In genomic region chr9:95924955-95925354, GRCh38 we compare ENCODE assay signal across 16 cellular contexts. TPM values are rescaled to one million over a fixed set of nuclear protein-coding genes. Genes with fewer than 3 reads are reported as not detected.
DNase-seq lines count a peak whose midpoint lies in the region; ATAC-seq and TF ChIP-seq lines count a peak whose summit lies in the region.
"Had no signal": no experiment of that assay in that cellular context is flagged by ENCODE, and none has a peak within 500 bp of the region (broad histone marks: within the 10 kb centered on the region; RNA-seq: fewer than 3 reads in every experiment).

No MANE protein-coding gene starts in this region.

- H4K20me1 ChIP-seq in hepatocyte (ENCODE audit: insufficient read depth, poor library complexity, severe bottlenecking), result no peaks in the 10 kb centered on the region
- H4K20me1 ChIP-seq: BLaER1 treated with 17β-estradiol and CSF1 and Interleukin-3, amounts not matched to agents 10 nM and 100 nM had no signal

- H3K9me3 ChIP-seq in Caco-2, result no peaks in the 10 kb centered on the region
- H3K9me3 ChIP-seq in HUES48 (ENCODE audit: control insufficient read depth, insufficient read depth, low read length), result peaks cover 22% of the 10 kb centered on the region
- no peaks in the 10 kb centered on the region for H3K9me3 ChIP-seq in hepatocyte (ENCODE audit: low read depth)
- H3K9me3 ChIP-seq in transverse colon, result no peaks in the 10 kb centered on the region
- H3K9me3 ChIP-seq: BLaER1 treated with 17β-estradiol and CSF1 and Interleukin-3, amounts not matched to agents 10 nM and 100 nM had no signal

- H3K27me3 Mint-ChIP-seq in Caco-2 (ENCODE audit: insufficient read depth, unreplicated experiment), result no peaks in the 10 kb centered on the region
- H3K27me3 Mint-ChIP-seq: CD4-positive, CD25-positive, alpha-beta regulatory T cell; IgD-negative memory B cell had no signal

- in situ Hi-C loops in transverse colon (cut with MboI; ENCODE audit: low pct_ligation_motif_present in 1 of 4, low pct_unique_long_range_greater_than_20kb in 1 of 4, low sequenced_read_pairs in 3 of 4), result no loop called here

- intact Hi-C loops in Caco-2 (cut with micrococcal nuclease; ENCODE audit: unreplicated experiment), result no loop called here
- intact Hi-C loops in transverse colon (cut with DNase I; ENCODE audit: low total_unique reads), result no loop called here

- no peak for ATAC-seq in GM18858 (IDR thresholded peaks at IDR 0.05; ENCODE audit: unreplicated experiment)
- ATAC-seq: HCT116 had no signal

- peaks cover 25% of the 10 kb centered on the region for H3K4me1 ChIP-seq in Caco-2
- peaks cover 9% of the 10 kb centered on the region for H3K4me1 ChIP-seq in HUES48 (ENCODE audit: control insufficient read depth, insufficient read depth, low read length)
- H3K4me1 ChIP-seq in hepatocyte (ENCODE audit: insufficient read depth), result peaks cover 6% of the 10 kb centered on the region
- peaks cover 0 to 15% (median 2%) of the 10 kb centered on the region in 4 donors for H3K4me1 ChIP-seq in transverse colon

- H3K9me2 ChIP-seq in hepatocyte (replicated peaks; ENCODE audit: insufficient read depth), result no peaks in the 10 kb centered on the region

- no peak overlapping the region for H2AFZ ChIP-seq in hepatocyte

- H3K4me2 ChIP-seq in hepatocyte, result no peak overlapping the region
- H3K4me2 ChIP-seq: BLaER1 treated with 17β-estradiol and CSF1 and Interleukin-3, amounts not matched to agents 10 nM and 100 nM; KMS-11 had no signal

- no peaks in the 10 kb centered on the region for H3K36me3 ChIP-seq in Caco-2 (ENCODE audit: control insufficient read depth, insufficient read depth, low read length)
- H3K36me3 ChIP-seq in HUES48 (ENCODE audit: control insufficient read depth, insufficient read depth, low read length), result peaks cover 81% of the 10 kb centered on the region
- no peaks in the 10 kb centered on the region for H3K36me3 ChIP-seq in hepatocyte (replicated peaks; ENCODE audit: insufficient read depth, low read depth)
- peaks cover 0 to 46% (median 8%) of the 10 kb centered on the region in 4 donors for H3K36me3 ChIP-seq in transverse colon

- peaks cover 11% of the 10 kb centered on the region for H3K4me1 Mint-ChIP-seq in Caco-2 (ENCODE audit: low read depth, unreplicated experiment)
- H3K4me1 Mint-ChIP-seq: IgD-negative memory B cell had no signal

- POLR2A ChIA-PET in Caco-2 (lab: Charles Lee), result no interaction called here

- no peak for TF ChIP-seq POLR2A in transverse colon (IDR thresholded peaks at IDR 0.05)

- BruUV-seq in Caco-2 (replicated peaks; lab: Mats Ljungman, UMichigan), result no TSS peak

- no peak overlapping the region for H3K4me3 ChIP-seq in Caco-2 (ENCODE audit: low read depth, low read length)
- no peak overlapping the region for H3K4me3 ChIP-seq in HUES48 (ENCODE audit: low read depth, low read length)
- no peak overlapping the region for H3K4me3 ChIP-seq in hepatocyte
- H3K4me3 ChIP-seq in transverse colon, result no peak overlapping the region
- H3K4me3 ChIP-seq: BLaER1 treated with 17β-estradiol and CSF1 and Interleukin-3, amounts not matched to agents 10 nM and 100 nM had no signal

- H3K27me3 ChIP-seq in Caco-2 (replicated peaks; ENCODE audit: control insufficient read depth, insufficient read depth, low read length), result no peaks in the 10 kb centered on the region
- no peaks in the 10 kb centered on the region for H3K27me3 ChIP-seq in HUES48 (ENCODE audit: control insufficient read depth, insufficient read depth, low read length)
- no peaks in the 10 kb centered on the region for H3K27me3 ChIP-seq in hepatocyte
- no peaks in the 10 kb centered on the region for H3K27me3 ChIP-seq in transverse colon
- H3K27me3 ChIP-seq: BLaER1 treated with 17β-estradiol and CSF1 and Interleukin-3, amounts not matched to agents 10 nM and 100 nM had no signal

- H3K27ac Mint-ChIP-seq in Caco-2 (ENCODE audit: unreplicated experiment), result no peak overlapping the region
- H3K27ac Mint-ChIP-seq: CD4-positive, CD25-positive, alpha-beta regulatory T cell; IgD-negative memory B cell had no signal

- H3K9me3 Mint-ChIP-seq in Caco-2 (ENCODE audit: unreplicated experiment), result no peaks in the 10 kb centered on the region
- H3K9me3 Mint-ChIP-seq: CD4-positive, CD25-positive, alpha-beta regulatory T cell; IgD-negative memory B cell had no signal

- WGBS in hepatocyte (ENCODE audit: low lambda C conversion rate, missing lambda C conversion rate), result 70% methylated on average over 1 of the region's 1 CpG
- WGBS in transverse colon (ENCODE audit: low coverage in 1 of 2), 2 donors, result 74 to 86% methylated on average over 1 of the region's 1 CpG

- peaks cover 30% of the 10 kb centered on the region for H3K36me3 Mint-ChIP-seq in Caco-2 (ENCODE audit: insufficient read depth, unreplicated experiment)

- TF ChIP-seq EP300 in transverse colon (IDR thresholded peaks at IDR 0.05; ENCODE audit: low read depth), result no peak

- no peak overlapping the region for H3K9ac ChIP-seq in HUES48 (ENCODE audit: low read depth, low read length)
- H3K9ac ChIP-seq: BLaER1 treated with 17β-estradiol and CSF1 and Interleukin-3, amounts not matched to agents 10 nM and 100 nM; KMS-11 had no signal

- DNase-seq in Caco-2, result peak; percentile 45 to 49
- peak; percentile 25 for DNase-seq in hepatocyte (ENCODE audit: low spot score)
- peak; percentile 8 for DNase-seq in transverse colon
- DNase-seq in activated T-cell treated with anti-CD3 and anti-CD28 coated beads, Interleukin-2, amount 50 U/mL, for 48 hours, result no peak
- DNase-seq in NCI-H748 treated with DMSO at 0.1 percent for 48 hours (lab: John Stamatoyannopoulos, UW), result no peak
- DNase-seq: 8988T; AML-193; Calu3; CD4-positive, CD25-positive, alpha-beta regulatory T cell; DMS 273 treated with DMSO at 0.1 percent for 48 hours had no signal

- no peak overlapping the region for H3K4me3 Mint-ChIP-seq in Caco-2 (ENCODE audit: unreplicated experiment)
- H3K4me3 Mint-ChIP-seq: IgD-negative memory B cell had no signal

- H3K27ac ChIP-seq in HUES48 (ENCODE audit: low read depth, low read length), result peak overlapping the region; percentile 39
- peak overlapping the region; percentile 47 for H3K27ac ChIP-seq in hepatocyte
- no peak overlapping the region for H3K27ac ChIP-seq in transverse colon
- H3K27ac ChIP-seq: BLaER1 treated with 17β-estradiol and CSF1 and Interleukin-3, amounts not matched to agents 10 nM and 100 nM; KMS-11 had no signal

- CTCF ChIA-PET in Caco-2 (lab: Charles Lee), result no interaction called here

- H3K79me2 ChIP-seq in hepatocyte, result peaks cover 3% of the 10 kb centered on the region

- TF ChIP-seq CTCF in Caco-2 (IDR thresholded peaks at IDR 0.05; ENCODE audit: insufficient read depth in 1 of 2, low read depth in 1 of 2, low read length in 1 of 2, severe bottlenecking in 1 of 2, unreplicated experiment in 1 of 2) (no peak), hepatocyte (IDR thresholded peaks at IDR 0.05; ENCODE audit: poor library complexity) (no peak), transverse colon (IDR thresholded peaks at IDR 0.05) (peak in 2 of 5 experiments; percentile 5 to 37)

RNA-seq across cellular contexts. Expression of gene ERCC6L2, which starts 49.5 kb away (rescaled TPM):
- 45.4 and 46.1 TPM in 2 replicates for total RNA-seq in Caco-2 (2022)
- 55.7 and 58.9 TPM in 2 replicates for total RNA-seq in hepatocyte
- polyA plus RNA-seq in hepatocyte, result 17.6 and 21.5 TPM in 2 replicates
- 10 to 100 TPM; 62.7 to 84.6 (median 77.3) TPM for total RNA-seq in transverse colon

Comparison
In these comparisons a context has a peak if more than half of its experiments do, and no peak if none do; other contexts are left out.
1. DNase-seq: peak in Caco-2 (2 of 2), hepatocyte (single experiment) and transverse colon (single experiment); none in activated T-cell treated with anti-CD3 and anti-CD28 coated beads, Interleukin-2, amount 50 U/mL, for 48 hours (0 of 2) and NCI-H748 treated with DMSO at 0.1 percent for 48 hours (single experiment).
2. H3K27ac ChIP-seq: peak in HUES48 (single experiment) and hepatocyte (single experiment); none in transverse colon (0 of 4).